11 cellular contexts compared by ENCODE assay signal in genomic region chr2:207472343-207473202, GRCh38. TPM values are rescaled to one million over a fixed set of nuclear protein-coding genes. Genes with fewer than 3 reads are reported as not detected.
A peak's percentile ranks its signal among the peaks of the same experiment; 100 is the strongest.
DNase-seq lines count a peak whose midpoint lies in the region; ATAC-seq and TF ChIP-seq lines count a peak whose summit lies in the region.
"Had no signal": no experiment of that assay in that cellular context is flagged by ENCODE, and none has a peak within 500 bp of the region (broad histone marks: within the 10 kb centered on the region; RNA-seq: fewer than 3 reads in every experiment).

No MANE protein-coding gene starts in this region.

- no peaks in the 10 kb centered on the region for H3K79me2 ChIP-seq in Karpas-422 (ENCODE audit: low read length)

- H2AFZ ChIP-seq in Karpas-422 (ENCODE audit: low read length): no peak overlapping the region

- H3K36me3 ChIP-seq in SJSA1 (no peaks in the 10 kb centered on the region), Karpas-422 (ENCODE audit: insufficient read depth, low read length) (no peaks in the 10 kb centered on the region)
- H3K36me3 ChIP-seq: pancreas, uterus had no signal

- H3K27ac Mint-ChIP-seq in neural crest cell (ENCODE audit: unreplicated experiment): peak overlapping the region; percentile 86
- H3K27ac Mint-ChIP-seq: activated B cell treated with CpG ODN at 0.5 μM for 24 hours had no signal

- TF ChIP-seq CTCF in AG10803 (conservative IDR thresholded peaks at IDR 0.05; ENCODE audit: low read length) (no peak), fibroblast of mammary gland (conservative IDR thresholded peaks at IDR 0.05; ENCODE audit: control insufficient read depth, insufficient read depth, low read depth, low read length) (no peak), neural crest cell (conservative IDR thresholded peaks at IDR 0.05) (no peak)

- H3K4me2 ChIP-seq in Karpas-422 (ENCODE audit: low read depth, low read length, poor library complexity, severe bottlenecking): no peak overlapping the region

- no peaks in the 10 kb centered on the region for H3K36me3 Mint-ChIP-seq in neural crest cell (ENCODE audit: low read depth)

- H3K9me3 ChIP-seq in SJSA1 (replicated peaks) (no peaks in the 10 kb centered on the region), Karpas-422 (ENCODE audit: low read length) (no peaks in the 10 kb centered on the region)
- H3K9me3 ChIP-seq: pancreas, uterus had no signal

- H3K4me1 ChIP-seq in SJSA1 (replicated peaks): peaks cover 39% of the 10 kb centered on the region
- peaks cover 3% of the 10 kb centered on the region; the same call in 1 of the 2 replicates for H3K4me1 ChIP-seq in Karpas-422 (ENCODE audit: low read length)
- H3K4me1 ChIP-seq: pancreas, uterus had no signal

- no peaks in the 10 kb centered on the region for H3K9me2 ChIP-seq in Karpas-422 (replicated peaks; ENCODE audit: insufficient read depth, low read length)

- ATAC-seq in GM19023 (IDR thresholded peaks at IDR 0.05; ENCODE audit: unreplicated experiment): no peak

- no peak overlapping the region for H3K4me3 Mint-ChIP-seq in neural crest cell
- H3K4me3 Mint-ChIP-seq: activated B cell treated with CpG ODN at 0.5 μM for 24 hours had no signal

- DNase-seq in AG10803 (ENCODE audit: low read depth) (peak; percentile 34), SJSA1 (ENCODE audit: low read depth in 1 of 2, low spot score in 2 of 2) (no peak), fibroblast of mammary gland (ENCODE audit: low read depth) (peak; percentile 51), neural crest cell (ENCODE audit: low read depth, low spot score) (no peak), NCI-H1048 (lab: John Stamatoyannopoulos, UW) (no peak), Karpas-422 (no peak), RKO (ENCODE audit: low spot score) (no peak)
- DNase-seq: activated B cell treated with CpG ODN at 0.5 μM for 24 hours, pancreas had no signal

- H3K4me3 ChIP-seq in AG10803 (ENCODE audit: low read length): no peak overlapping the region
- H3K4me3 ChIP-seq in SJSA1: no peak overlapping the region
- no peak overlapping the region for H3K4me3 ChIP-seq in fibroblast of mammary gland (ENCODE audit: control insufficient read depth, low read depth, low read length)
- H3K4me3 ChIP-seq in Karpas-422 (ENCODE audit: low read length): no peak overlapping the region
- H3K4me3 ChIP-seq: pancreas, uterus had no signal

- H3K9ac ChIP-seq in Karpas-422 (ENCODE audit: low read length): no peak overlapping the region

- H3K27me3 ChIP-seq in SJSA1 (replicated peaks): no peaks in the 10 kb centered on the region
- H3K27me3 ChIP-seq in Karpas-422 (ENCODE audit: low read length): no peaks in the 10 kb centered on the region
- H3K27me3 ChIP-seq: pancreas, uterus had no signal

- H3K9me3 Mint-ChIP-seq in neural crest cell: no peaks in the 10 kb centered on the region
- H3K9me3 Mint-ChIP-seq: activated B cell treated with CpG ODN at 0.5 μM for 24 hours had no signal

- peaks cover 9% of the 10 kb centered on the region for H3K27me3 Mint-ChIP-seq in neural crest cell (ENCODE audit: low read depth)
- H3K27me3 Mint-ChIP-seq: activated B cell treated with CpG ODN at 0.5 μM for 24 hours had no signal

- H3K27ac ChIP-seq in SJSA1: peak overlapping the region; percentile 30; the same call in 1 of the 2 replicates
- no peak overlapping the region for H3K27ac ChIP-seq in Karpas-422 (ENCODE audit: low read length)
- H3K27ac ChIP-seq: pancreas had no signal

- H4K20me1 ChIP-seq in Karpas-422 (ENCODE audit: insufficient read depth, low read depth, low read length): no peaks in the 10 kb centered on the region

- peaks cover 25% of the 10 kb centered on the region for H3K4me1 Mint-ChIP-seq in neural crest cell

RNA-seq across cellular contexts. Expression of gene CREB1, which starts 57.2 kb away (rescaled TPM):
- 25.0 and 63.0 TPM in 2 replicates for total RNA-seq in SJSA1 (2014; rRNA removed; shearing (Covaris generic))
- total RNA-seq in neural crest cell: 91.7 and 115 TPM in 2 replicates
- total RNA-seq in Karpas-422 (2014; rRNA removed; shearing (Covaris generic); ENCODE audit: low replicate concordance): 44.7 and 74.6 TPM in 2 replicates

Comparison
In these comparisons a context has a peak if more than half of its experiments do, and no peak if none do; other contexts are left out.
1. DNase-seq: peak in AG10803 (single experiment) and fibroblast of mammary gland (single experiment); none in SJSA1 (0 of 2), neural crest cell (single experiment), NCI-H1048 (single experiment), Karpas-422 (single experiment) and RKO (single experiment).